Comparison of ENCODE assay signal across 9 cellular contexts in the genomic region with DNA sequence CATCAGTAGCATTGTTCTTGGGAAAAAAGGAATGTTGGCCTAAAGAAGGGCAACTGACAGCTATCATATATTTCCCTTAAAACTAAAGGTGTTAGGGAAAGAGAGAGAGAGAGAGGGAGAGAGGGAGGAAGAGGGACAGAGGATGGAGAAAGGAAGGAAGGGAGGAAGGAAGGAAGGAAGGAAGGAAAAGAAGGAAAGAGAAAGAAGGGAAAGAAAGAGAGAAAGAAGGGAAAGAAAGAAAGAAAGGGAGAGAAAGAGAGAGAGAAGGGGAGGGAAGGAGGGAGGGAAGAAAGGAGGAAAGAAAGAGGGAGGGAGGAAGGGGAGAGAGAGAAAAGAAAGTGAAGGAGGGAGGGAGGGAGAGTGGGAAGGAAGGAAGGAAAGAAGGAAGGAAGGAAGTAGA. TPM values are rescaled to one million over a fixed set of nuclear protein-coding genes. Genes with fewer than 3 reads are reported as not detected.
"Had no signal": no experiment of that assay in that cellular context is flagged by ENCODE, and none has a peak within 500 bp of the region (broad histone marks: within the 10 kb centered on the region; RNA-seq: fewer than 3 reads in every experiment).

No MANE protein-coding gene starts in this region.

- DNase-seq: GDM1, GF-D8 had no signal

- ATAC-seq: GM12878 had no signal

- FAIRE-seq: G401.6, GM12878, GM12891, GM12892, GM18507, GM19239 had no signal

- H3K4me3 ChIP-seq: GM12878 had no signal

RNA-seq across cellular contexts. Expression of a gene that starts 37.7 kb away (rescaled TPM):
- total RNA-seq: G401 had no signal
